24 cellular contexts compared by ENCODE assay signal in genomic region chr6:128271011-128271410, GRCh38.
"Had no signal": no experiment of that assay in that cellular context is flagged by ENCODE, and none has a peak within 500 bp of the region (broad histone marks: within the 10 kb centered on the region; RNA-seq: fewer than 3 reads in every experiment).

No MANE protein-coding gene starts in this region.

- H3K9me3 ChIP-seq: esophagus squamous epithelium, lower lobe of right lung, ovary, psoas muscle, sigmoid colon, testis, tibial nerve, upper lobe of right lung, uterus had no signal

- H3K36me3 ChIP-seq: lower lobe of right lung, ovary, sigmoid colon, upper lobe of right lung, uterus had no signal

- ATAC-seq: effector memory CD8-positive, alpha-beta T cell; left ventricle myocardium superior; lower lobe of right lung; naive thymus-derived CD8-positive, alpha-beta T cell; right cardiac atrium; stimulated activated effector memory CD8-positive, alpha-beta T cell treated with anti-CD3 and anti-CD28 coated beads, Interleukin-12 subunit alpha, Interleukin-12 subunit beta, amount 100 ng/mL, for 72 hours; upper lobe of right lung had no signal

- DNase-seq: cortex of kidney; effector memory CD8-positive, alpha-beta T cell; erythroblast; esophagus squamous epithelium; head of caudate nucleus; left ventricle myocardium superior; lower lobe of right lung; naive thymus-derived CD8-positive, alpha-beta T cell; nephron progenitor cell; nucleus accumbens; ovary; posterior cingulate gyrus; psoas muscle; right cardiac atrium; sigmoid colon; stimulated activated CD4-positive, alpha-beta T cell treated with anti-CD3 and anti-CD28 coated beads, Interleukin-2, amount 100 ng/mL, for 24 hours; stimulated activated CD4-positive, alpha-beta T cell treated with anti-CD3 and anti-CD28 coated beads, Interleukin-4, amount 100 ng/mL, for 24 hours; stimulated activated naive CD4-positive, alpha-beta T cell treated with Interleukin-2 at 50 U/mL for 16 hours; substantia nigra; testis; upper lobe of right lung; uterus had no signal

- H3K4me3 ChIP-seq: esophagus squamous epithelium, lower lobe of right lung, ovary, psoas muscle, sigmoid colon, testis, tibial nerve, upper lobe of right lung, uterus had no signal

- H3K27me3 ChIP-seq: esophagus squamous epithelium, ovary, sigmoid colon, testis, tibial nerve, upper lobe of right lung, uterus had no signal

- H3K27ac ChIP-seq: esophagus squamous epithelium, lower lobe of right lung, ovary, psoas muscle, sigmoid colon, testis, tibial nerve, upper lobe of right lung, uterus had no signal
